19 cellular contexts compared by ENCODE assay signal in the genomic region with DNA sequence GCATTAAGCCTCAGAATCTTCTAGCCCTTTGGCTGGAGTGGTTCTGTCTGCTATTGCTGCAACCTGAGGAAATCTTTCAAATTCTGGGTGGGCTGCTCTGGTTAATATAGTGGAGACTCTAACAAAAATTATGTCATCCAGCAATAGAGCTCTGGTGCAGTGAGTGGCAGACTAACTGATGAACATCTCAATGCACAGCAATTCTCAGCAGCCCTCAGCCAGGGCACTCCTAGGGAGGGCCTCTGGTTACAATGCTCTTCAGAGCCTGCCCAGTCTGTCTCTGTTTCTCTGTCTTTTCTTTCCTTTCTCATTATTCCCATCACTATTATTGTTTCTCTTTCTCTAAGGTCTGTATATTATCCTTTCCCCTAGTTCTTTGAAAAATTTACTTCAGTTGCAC.
"Had no signal": no experiment of that assay in that cellular context is flagged by ENCODE, and none has a peak within 500 bp of the region (broad histone marks: within the 10 kb centered on the region; RNA-seq: fewer than 3 reads in every experiment).

No MANE protein-coding gene starts in this region.

- H3K79me2 ChIP-seq: parathyroid adenoma had no signal

- ATAC-seq: activated CD8-positive, alpha-beta T cell treated with anti-CD3 and anti-CD28 coated beads for 36 hours; activated naive CD8-positive, alpha-beta T cell treated with anti-CD3 and anti-CD28 coated beads, Interleukin-2, amount 50 U/mL, for 24 hours; effector memory CD8-positive, alpha-beta T cell; left cardiac atrium; natural killer cell treated with Interleukin-12 subunit alpha and Interleukin-12 subunit beta and Interleukin-15 and Interleukin-18, amount 100 ng/mL, for 72 hours; right lobe of liver; stimulated activated effector memory CD8-positive, alpha-beta T cell treated with anti-CD3 and anti-CD28 coated beads, Interleukin-12 subunit alpha, Interleukin-12 subunit beta, amount 100 ng/mL, for 72 hours had no signal

- DNase-seq: activated CD4-positive, alpha-beta T cell treated with anti-CD3 and anti-CD28 coated beads for 48 hours; activated CD8-positive, alpha-beta T cell treated with anti-CD3 and anti-CD28 coated beads for 36 hours; activated naive CD4-positive, alpha-beta T cell treated with anti-CD3 and anti-CD28 coated beads for 36 hours; activated naive CD8-positive, alpha-beta T cell treated with anti-CD3 and anti-CD28 coated beads, Interleukin-2, amount 50 U/mL, for 24 hours; activated T-cell treated with anti-CD3 and anti-CD28 coated beads, Interleukin-2, amount 50 U/mL, for 24 hours; anterior cingulate cortex; caudate nucleus; effector memory CD8-positive, alpha-beta T cell; esophagus squamous epithelium; left cardiac atrium; mesendoderm; right lobe of liver; small intestine; stimulated activated CD4-positive, alpha-beta T cell treated with anti-CD3 and anti-CD28 coated beads, Interleukin-4, amount 100 ng/mL, for 1 hour; thyroid gland had no signal

- H3K4me1 ChIP-seq: esophagus squamous epithelium, parathyroid adenoma, right lobe of liver had no signal

- H3K27ac ChIP-seq: esophagus squamous epithelium, neutrophil, parathyroid adenoma, right lobe of liver had no signal

- H2AFZ ChIP-seq: parathyroid adenoma had no signal

- H3K27me3 ChIP-seq: neutrophil, right lobe of liver, thyroid gland had no signal

- H3K4me3 ChIP-seq: esophagus squamous epithelium, right lobe of liver, thyroid gland had no signal

- H3K9ac ChIP-seq: parathyroid adenoma had no signal

- H3K9me3 ChIP-seq: esophagus squamous epithelium, neutrophil, right lobe of liver, thyroid gland had no signal

- H3K36me3 ChIP-seq: esophagus squamous epithelium, neutrophil, right lobe of liver, thyroid gland had no signal
